Comparison of ENCODE assay signal across 8 cellular contexts in the genomic region with DNA sequence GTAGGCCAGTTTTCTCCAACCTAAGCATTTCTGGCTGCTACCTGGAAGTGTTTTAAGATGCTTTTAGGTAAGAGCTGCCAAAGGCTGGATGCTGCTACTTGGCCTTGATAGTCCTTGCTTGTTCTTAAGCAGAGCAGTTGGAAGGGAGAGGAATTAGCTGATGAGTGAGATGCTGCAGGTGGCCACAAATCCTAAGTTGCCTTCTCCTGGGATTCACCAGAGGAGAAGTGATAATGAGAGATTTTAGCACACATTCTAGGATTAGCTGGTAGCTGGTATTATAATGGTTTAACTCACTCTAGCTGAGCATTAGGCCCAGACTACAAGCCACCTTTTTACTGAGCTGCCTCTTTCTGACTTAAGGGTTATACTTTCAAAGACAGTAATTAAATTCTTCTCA.
"Had no signal": no experiment of that assay in that cellular context is flagged by ENCODE, and none has a peak within 500 bp of the region (broad histone marks: within the 10 kb centered on the region; RNA-seq: fewer than 3 reads in every experiment).

No MANE protein-coding gene starts in this region.

- H3K27ac ChIP-seq: GM23248, HL-60 had no signal

- DNase-seq: GM23248, GOT3, H7, HFFc6 had no signal

- H3K36me3 ChIP-seq: HAP-1 had no signal

- H3K9me3 ChIP-seq: HAP-1 had no signal

- H2AFZ ChIP-seq: GM23248 had no signal

- H3K4me1 ChIP-seq: HAP-1 had no signal

- ATAC-seq: HCT116, HepG2 had no signal

- H3K9ac ChIP-seq: GM23248 had no signal

- H3K4me3 ChIP-seq: GM23248, HAP-1 had no signal
